In the genomic region with DNA sequence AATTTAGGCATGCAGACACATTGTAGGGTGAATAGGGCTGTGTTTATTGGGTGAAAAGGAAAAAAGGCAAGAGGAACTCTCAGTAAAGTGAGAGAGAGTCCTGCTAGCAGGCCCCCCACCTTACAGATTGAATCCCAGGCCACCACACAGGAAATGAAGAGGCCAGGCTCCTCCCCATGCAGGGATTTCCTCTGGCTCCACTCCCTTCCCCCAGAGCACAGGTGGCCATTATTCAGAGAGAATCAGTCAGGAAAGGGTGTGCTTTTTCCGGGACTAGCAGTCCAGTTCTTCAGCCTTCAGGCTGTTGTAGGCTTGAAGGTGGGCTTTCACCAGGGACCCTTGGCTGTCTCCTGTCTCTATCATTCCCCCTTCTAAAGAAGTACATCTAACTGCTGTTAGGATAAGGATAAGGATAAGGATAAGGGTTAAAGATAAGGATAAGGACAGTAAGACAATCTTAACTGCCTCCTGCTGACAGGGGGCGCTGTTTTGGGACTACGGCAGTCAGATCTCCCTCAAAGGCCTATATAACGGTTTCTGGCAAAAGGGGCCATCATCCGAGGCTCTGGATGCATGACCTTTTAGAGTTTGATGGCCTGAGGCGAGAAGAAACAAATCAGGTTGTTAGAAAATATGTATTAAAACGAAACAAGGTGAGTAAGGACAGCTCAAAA, we compare ENCODE assay signal across 15 cellular contexts. TPM values are rescaled to one million over a fixed set of nuclear protein-coding genes. Genes with fewer than 3 reads are reported as not detected.
DNase-seq lines count a peak whose midpoint lies in the region; ATAC-seq, FAIRE-seq and TF ChIP-seq lines count a peak whose summit lies in the region.
"Had no signal": no experiment of that assay in that cellular context is flagged by ENCODE, and none has a peak within 500 bp of the region (broad histone marks: within the 10 kb centered on the region; RNA-seq: fewer than 3 reads in every experiment).

No MANE protein-coding gene starts in this region.

- SMC1A ChIA-PET in GM12878 (lab: Charles Lee; ENCODE audit: uncharacterized antibody, unreplicated experiment), result no interaction called here

- H3K36me3 ChIP-seq in GM12878 (ENCODE audit: control insufficient read depth in 2 of 2, insufficient read depth in 2 of 2, low read length in 1 of 2), result no peaks in the 10 kb centered on the region
- H3K36me3 ChIP-seq: brain microvascular endothelial cell, esophagus muscularis mucosa, uterus had no signal

- no peak overlapping the region for H3K9ac ChIP-seq in GM12878 (ENCODE audit: control insufficient read depth, insufficient read depth, low read length)

- no peak overlapping the region for H2AFZ ChIP-seq in GM12878 (ENCODE audit: control insufficient read depth, low read depth, low read length)

- 11% methylated on average over 7 of the region's 7 CpGs for WGBS in GM12878 (ENCODE audit: insufficient coverage, insufficient replicate concordance, low lambda C conversion rate, missing lambda C conversion rate)

- DNase-seq in stimulated activated naive CD8-positive, alpha-beta T cell treated with anti-CD3 and anti-CD28 coated beads, Interleukin-15, Interleukin-2, amounts not matched to agents 100 U/mL and 50 U/mL, for 24 hours, result peak; percentile 25
- no peak for DNase-seq in stimulated activated naive CD8-positive, alpha-beta T cell treated with anti-CD3 and anti-CD28 coated beads, Interleukin-15, amount 100 ng/mL, for 72 hours
- DNase-seq in Jurkat, Clone E6-1 (ENCODE audit: low read depth, low spot score), result peak; percentile 24
- DNase-seq in GM12878 (ENCODE audit: low read depth, low spot score) (no peak), GOT3 (lab: John Stamatoyannopoulos, UW) (no peak)
- DNase-seq: activated T-cell treated with anti-CD3 and anti-CD28 coated beads, Interleukin-2, amount 50 U/mL, for 1 hour; brain microvascular endothelial cell; immature natural killer cell; NCI-H187; uterus had no signal

- peaks cover 0 to 4% of the 10 kb centered on the region in 2 donors for H3K9me3 Mint-ChIP-seq in stimulated activated naive CD8-positive, alpha-beta T cell treated with anti-CD3 and anti-CD28 coated beads, Interleukin-15, amount 100 ng/mL, for 72 hours

- H3K79me2 ChIP-seq in GM12878 (ENCODE audit: control insufficient read depth, insufficient read depth, low read length), result no peaks in the 10 kb centered on the region

- H3K27ac Mint-ChIP-seq in stimulated activated naive CD8-positive, alpha-beta T cell treated with anti-CD3 and anti-CD28 coated beads, Interleukin-15, amount 100 ng/mL, for 72 hours, result no peak overlapping the region
- H3K27ac Mint-ChIP-seq: immature natural killer cell had no signal

- intact Hi-C loops in GM12878 (cut with micrococcal nuclease; ENCODE audit: unreplicated experiment), result no loop called here

- H3K4me1 ChIP-seq in GM12878 (ENCODE audit: control insufficient read depth, insufficient read depth, low read length), result no peaks in the 10 kb centered on the region
- H3K4me1 ChIP-seq: uterus had no signal

- H3K27ac ChIP-seq in GM12878 (ENCODE audit: control insufficient read depth, insufficient read depth), result no peak overlapping the region
- H3K27ac ChIP-seq: brain microvascular endothelial cell, esophagus muscularis mucosa, uterus had no signal

- no peak overlapping the region for H3K4me3 Mint-ChIP-seq in stimulated activated naive CD8-positive, alpha-beta T cell treated with anti-CD3 and anti-CD28 coated beads, Interleukin-15, amount 100 ng/mL, for 72 hours
- H3K4me3 Mint-ChIP-seq: immature natural killer cell had no signal

- TF ChIP-seq POLR2A in GM12878 (IDR thresholded peaks at IDR 0.05; ENCODE audit: low read depth, low read length), result no peak

- no peaks in the 10 kb centered on the region for H4K20me1 ChIP-seq in GM12878 (ENCODE audit: control insufficient read depth, insufficient read depth)

- no peak overlapping the region for H3K4me3 ChIP-seq in Jurkat, Clone E6-1 (ENCODE audit: low read length)
- H3K4me3 ChIP-seq in GM12878, result no peak overlapping the region
- H3K4me3 ChIP-seq: esophagus muscularis mucosa, uterus had no signal

- FAIRE-seq in GM12878 (lab: Jason Lieb, UNC), result no peak

- H3K9me3 ChIP-seq in GM12878 (replicated peaks; ENCODE audit: control insufficient read depth, insufficient read depth, low read length), result no peaks in the 10 kb centered on the region
- H3K9me3 ChIP-seq: esophagus muscularis mucosa had no signal

- POLR2A ChIA-PET in GM12878 (lab: Charles Lee), result no interaction called here

- peak; percentile 27 to 54 (median 43); a peak in 5 of 6 replicates for TF ChIP-seq CTCF in GM12878 (IDR thresholded peaks at IDR 0.05 in 2 of 3, conservative IDR thresholded peaks at IDR 0.05 in 1 of 3; ENCODE audit: control insufficient read depth in 2 of 3, extremely low read depth in 1 of 3, insufficient read depth in 1 of 3, low read depth in 3 of 3, low read length in 3 of 3)

- 0 out of 2 replicates have a peak, but pooled peaks have one; percentile 14 for TF ChIP-seq RAD21 in GM12878 (IDR thresholded peaks at IDR 0.05; ENCODE audit: insufficient read depth, low read depth, low read length)

- no TSS peak for BruUV-seq in GM12878 (replicated peaks; lab: Mats Ljungman, UMichigan)

- RAD21 ChIA-PET in GM12878 (lab: Charles Lee; ENCODE audit: unreplicated experiment), result no interaction called here

- no peaks in the 10 kb centered on the region for H3K27me3 Mint-ChIP-seq in stimulated activated naive CD8-positive, alpha-beta T cell treated with anti-CD3 and anti-CD28 coated beads, Interleukin-15, amount 100 ng/mL, for 72 hours

- CTCF ChIA-PET in GM12878 (lab: Yijun Ruan, JAX), result interaction anchor here (0.9 to 8.3 kb wide), 6 partner anchors 12 to 605 kb away, joined by 3 to 58 read pairs (median 4); no protein-coding TSS in a partner anchor

- ATAC-seq in stimulated activated naive CD8-positive, alpha-beta T cell treated with anti-CD3 and anti-CD28 coated beads, Interleukin-15, Interleukin-2, amounts not matched to agents 100 U/mL and 50 U/mL, for 24 hours, result no peak
- no peak for ATAC-seq in stimulated activated naive CD8-positive, alpha-beta T cell treated with anti-CD3 and anti-CD28 coated beads, Interleukin-15, amount 100 ng/mL, for 72 hours
- ATAC-seq in GM12878 (peak; percentile 61), GM21528 (IDR thresholded peaks at IDR 0.05; ENCODE audit: low FRiP score, unreplicated experiment) (no peak), HG03135 (IDR thresholded peaks at IDR 0.05; ENCODE audit: unreplicated experiment) (no peak), GM19395 (IDR thresholded peaks at IDR 0.05; ENCODE audit: unreplicated experiment) (no peak)

- H3K4me2 ChIP-seq in GM12878 (ENCODE audit: control insufficient read depth, insufficient read depth), result no peak overlapping the region

- H3K27me3 ChIP-seq in GM12878 (replicated peaks in 1 of 2; ENCODE audit: control insufficient read depth in 2 of 2, insufficient read depth in 2 of 2, low read length in 1 of 2), result no peaks in the 10 kb centered on the region
- H3K27me3 ChIP-seq: brain microvascular endothelial cell, esophagus muscularis mucosa, uterus had no signal

- no peak for TF ChIP-seq EP300 in GM12878 (IDR thresholded peaks at IDR 0.05; ENCODE audit: borderline replicate concordance in 1 of 2, control insufficient read depth in 1 of 2, low read depth in 2 of 2, low read length in 2 of 2)

- in situ Hi-C loops in GM12878 (cut with MboI), result no loop called here

- peaks cover 2% of the 10 kb centered on the region for H3K4me1 Mint-ChIP-seq in stimulated activated naive CD8-positive, alpha-beta T cell treated with anti-CD3 and anti-CD28 coated beads, Interleukin-15, amount 100 ng/mL, for 72 hours

TF ChIP-seq in GM12878, 131 proteins besides CTCF, POLR2A, EP300 and RAD21 (continues in another document):
- TF ChIP-seq, protein P1, sequence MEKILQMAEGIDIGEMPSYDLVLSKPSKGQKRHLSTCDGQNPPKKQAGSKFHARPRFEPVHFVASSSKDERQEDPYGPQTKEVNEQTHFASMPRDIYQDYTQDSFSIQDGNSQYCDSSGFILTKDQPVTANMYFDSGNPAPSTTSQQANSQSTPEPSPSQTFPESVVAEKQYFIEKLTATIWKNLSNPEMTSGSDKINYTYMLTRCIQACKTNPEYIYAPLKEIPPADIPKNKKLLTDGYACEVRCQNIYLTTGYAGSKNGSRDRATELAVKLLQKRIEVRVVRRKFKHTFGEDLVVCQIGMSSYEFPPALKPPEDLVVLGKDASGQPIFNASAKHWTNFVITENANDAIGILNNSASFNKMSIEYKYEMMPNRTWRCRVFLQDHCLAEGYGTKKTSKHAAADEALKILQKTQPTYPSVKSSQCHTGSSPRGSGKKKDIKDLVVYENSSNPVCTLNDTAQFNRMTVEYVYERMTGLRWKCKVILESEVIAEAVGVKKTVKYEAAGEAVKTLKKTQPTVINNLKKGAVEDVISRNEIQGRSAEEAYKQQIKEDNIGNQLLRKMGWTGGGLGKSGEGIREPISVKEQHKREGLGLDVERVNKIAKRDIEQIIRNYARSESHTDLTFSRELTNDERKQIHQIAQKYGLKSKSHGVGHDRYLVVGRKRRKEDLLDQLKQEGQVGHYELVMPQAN (conservative IDR thresholded peaks at IDR 0.05), result no peak
- TF ChIP-seq YBX1 (IDR thresholded peaks at IDR 0.05) (no peak), SPI1 (IDR thresholded peaks at IDR 0.05; ENCODE audit: borderline replicate concordance, insufficient read depth, low read depth, low read length) (no peak), JUND (IDR thresholded peaks at IDR 0.05; ENCODE audit: low read depth, low read length) (no peak), CHD4 (IDR thresholded peaks at IDR 0.05) (no peak), HDGF (IDR thresholded peaks at IDR 0.05) (no peak), NR2F1 (conservative IDR thresholded peaks at IDR 0.05) (no peak), ZNF24 (IDR thresholded peaks at IDR 0.05) (no peak), RAD51 (IDR thresholded peaks at IDR 0.05) (no peak)

RNA-seq across cellular contexts. Expression of gene ZNF648, which starts 26.3 kb away (rescaled TPM):
- polyA plus RNA-seq in Jurkat, Clone E6-1 (2012; ENCODE audit: insufficient read depth, insufficient read length), result not detected
- 0.15 TPM in 1 of 2 replicates, not detected in the other for total RNA-seq in GM12878 (2013; cell fraction: nucleolus; rRNA removed)
- total RNA-seq in GM12878 (2014; rRNA removed) (not detected in 2 replicates), GM12878 (2014; rRNA removed; fragmentation: Illumina TruSeq; extraction: Trizol) (not detected in 2 replicates), GM12878 (2021) (not detected in 2 replicates)
- polyA plus RNA-seq in GM12878 (2011; ENCODE audit: low read depth), result not detected
- polyA plus RNA-seq in GM12878 (2011; rRNA removed) (0.05 and 0.07 TPM in 2 replicates), GM12878 (2014; fragmentation: Illumina TruSeq; extraction: Trizol) (not detected in 2 replicates), GM12878 (2014; fragmentation: Nextera tagmentation; extraction: Ambion mirVana) (not detected), GM12878 (2014; rRNA removed) (not detected in 2 replicates), GM12878 (2016; fragmentation: Nextera tagmentation; extraction: Ambion mirVana) (not detected)
- 0.03 and 0.05 TPM in 2 replicates for polyA plus RNA-seq in GM12878 (2011; cell fraction: cytosol; rRNA removed)
- polyA plus RNA-seq in GM12878 (2011; cell fraction: nucleus; rRNA removed), result 0.15 and 0.39 TPM in 2 replicates
- not detected in 2 replicates for polyA plus RNA-seq in GM12878 (2012)
- 0.05 and 0.15 TPM in 2 replicates for polyA minus RNA-seq in GM12878 (2011; rRNA and poly(A)+ RNA removed)
- not detected in 2 replicates for polyA minus RNA-seq in GM12878 (2011; cell fraction: cytosol; rRNA and poly(A)+ RNA removed)
- 0.19 and 0.36 TPM in 2 replicates for polyA minus RNA-seq in GM12878 (2011; cell fraction: nucleus; rRNA and poly(A)+ RNA removed)
- total RNA-seq: esophagus muscularis mucosa, RPMI7951 had no signal
- polyA plus RNA-seq: immature natural killer cell had no signal

Comparison
In these comparisons a context has a peak if more than half of its experiments do, and no peak if none do; other contexts are left out.
1. DNase-seq: peak in stimulated activated naive CD8-positive, alpha-beta T cell treated with anti-CD3 and anti-CD28 coated beads, Interleukin-15, Interleukin-2, amounts not matched to agents 100 U/mL and 50 U/mL, for 24 hours (single experiment) and Jurkat, Clone E6-1 (single experiment); none in stimulated activated naive CD8-positive, alpha-beta T cell treated with anti-CD3 and anti-CD28 coated beads, Interleukin-15, amount 100 ng/mL, for 72 hours (0 of 2), GM12878 (single experiment) and GOT3 (single experiment).